In genomic region chr3:104402902-104403301, GRCh38 we compare ENCODE assay signal across 31 cellular contexts.
"Had no signal": no experiment of that assay in that cellular context is flagged by ENCODE, and none has a peak within 500 bp of the region (broad histone marks: within the 10 kb centered on the region; RNA-seq: fewer than 3 reads in every experiment).

No MANE protein-coding gene starts in this region.

- FAIRE-seq: endometrium, endothelial cell of umbilical vein had no signal

- H3K27ac ChIP-seq: ascending aorta, breast epithelium, cardiac muscle cell, colonic mucosa, epithelial cell of prostate, esophagus squamous epithelium had no signal

- H3K4me3 ChIP-seq: ascending aorta, breast epithelium, cardiac muscle cell, colonic mucosa, esophagus squamous epithelium had no signal

- DNase-seq: activated CD4-positive, alpha-beta memory T cell treated with anti-CD3 and anti-CD28 coated beads for 36 hours; activated CD4-positive, alpha-beta T cell treated with anti-CD3 and anti-CD28 coated beads for 36 hours; activated CD4-positive, alpha-beta T cell treated with anti-CD3 and anti-CD28 coated beads, Interleukin-2, amount 10 ng/mL, durations not matched to agents 24 days and 14 days; activated CD4-positive, CD25-positive, alpha-beta regulatory T cell; activated CD4-positive, CD25-positive, alpha-beta regulatory T cell treated with anti-CD3 and anti-CD28 coated beads, Interleukin-2, amount 50 U/mL, for 72 hours; activated CD8-positive, alpha-beta memory T cell treated with anti-CD3 and anti-CD28 coated beads, Interleukin-2, amount 10 ng/mL, durations not matched to agents 7 days and 5 days; activated CD8-positive, alpha-beta memory T cell treated with anti-CD3 and anti-CD28 coated beads, Interleukin-2, amount 50 U/mL, for 4 hours; activated CD8-positive, alpha-beta T cell treated with anti-CD3 and anti-CD28 coated beads, Interleukin-2, amount 10 ng/mL, durations not matched to agents 7 days and 5 days; activated gamma-delta T cell; activated naive CD4-positive, alpha-beta T cell; activated naive CD4-positive, alpha-beta T cell treated with anti-CD3 and anti-CD28 coated beads, Interleukin-2, amount 10 ng/mL, durations not matched to agents 7 days and 5 days; activated naive CD8-positive, alpha-beta T cell treated with anti-CD3 and anti-CD28 coated beads, Interleukin-2, amount 10 ng/mL, durations not matched to agents 7 days and 5 days; activated T-cell treated with anti-CD3 and anti-CD28 coated beads for 4 hours; activated T-cell treated with anti-CD3 and anti-CD28 coated beads, Interleukin-2, amount 50 U/mL, for 24 hours; activated T-cell treated with anti-CD3 and anti-CD28 coated beads, Interleukin-2, amount 50 U/mL, for 72 hours; central memory CD4-positive, alpha-beta T cell; cerebellar nuclear complex; colonic mucosa; effector CD8-positive, alpha-beta T cell; esophagus squamous epithelium; foreskin melanocyte; head of caudate nucleus; T-helper 2 cell had no signal

- H3K27ac Mint-ChIP-seq: activated CD4-positive, alpha-beta memory T cell treated with anti-CD3 and anti-CD28 coated beads for 36 hours; activated CD4-positive, alpha-beta T cell treated with anti-CD3 and anti-CD28 coated beads for 36 hours; activated CD4-positive, alpha-beta T cell treated with anti-CD3 and anti-CD28 coated beads, Interleukin-2, amount 10 ng/mL, durations not matched to agents 24 days and 14 days; activated CD8-positive, alpha-beta memory T cell treated with anti-CD3 and anti-CD28 coated beads, Interleukin-2, amount 10 ng/mL, durations not matched to agents 7 days and 5 days; activated CD8-positive, alpha-beta T cell treated with anti-CD3 and anti-CD28 coated beads, Interleukin-2, amount 10 ng/mL, durations not matched to agents 7 days and 5 days; activated naive CD4-positive, alpha-beta T cell treated with anti-CD3 and anti-CD28 coated beads, Interleukin-2, amount 10 ng/mL, durations not matched to agents 7 days and 5 days; activated naive CD4-positive, alpha-beta T cell treated with anti-CD3 and anti-CD28 coated beads, Interleukin-2, amount 50 U/mL, for 72 hours; activated naive CD8-positive, alpha-beta T cell treated with anti-CD3 and anti-CD28 coated beads, Interleukin-2, amount 10 ng/mL, durations not matched to agents 7 days and 5 days; activated T-cell treated with anti-CD3 and anti-CD28 coated beads, Interleukin-2, amount 50 U/mL, for 24 hours; activated T-cell treated with anti-CD3 and anti-CD28 coated beads, Interleukin-2, amount 50 U/mL, for 72 hours; brain had no signal

- H3K9me3 ChIP-seq: ascending aorta, colonic mucosa had no signal

- ATAC-seq: activated CD4-positive, alpha-beta T cell treated with anti-CD3 and anti-CD28 coated beads for 36 hours; activated CD8-positive, alpha-beta memory T cell treated with anti-CD3 and anti-CD28 coated beads, Interleukin-2, amount 10 ng/mL, durations not matched to agents 7 days and 5 days; activated CD8-positive, alpha-beta T cell treated with anti-CD3 and anti-CD28 coated beads, Interleukin-2, amount 10 ng/mL, durations not matched to agents 7 days and 5 days; activated naive CD4-positive, alpha-beta T cell treated with anti-CD3 and anti-CD28 coated beads, Interleukin-2, amount 50 U/mL, for 72 hours; activated T-cell treated with anti-CD3 and anti-CD28 coated beads, Interleukin-2, amount 50 U/mL, for 72 hours had no signal

- H3K27me3 ChIP-seq: ascending aorta, breast epithelium, cardiac muscle cell, colonic mucosa, esophagus squamous epithelium had no signal

- H3K4me3 Mint-ChIP-seq: activated CD4-positive, alpha-beta memory T cell treated with anti-CD3 and anti-CD28 coated beads for 36 hours; activated CD4-positive, alpha-beta T cell treated with anti-CD3 and anti-CD28 coated beads for 36 hours; activated CD4-positive, alpha-beta T cell treated with anti-CD3 and anti-CD28 coated beads, Interleukin-2, amount 10 ng/mL, durations not matched to agents 24 days and 14 days; activated CD8-positive, alpha-beta memory T cell treated with anti-CD3 and anti-CD28 coated beads, Interleukin-2, amount 10 ng/mL, durations not matched to agents 7 days and 5 days; activated CD8-positive, alpha-beta T cell treated with anti-CD3 and anti-CD28 coated beads, Interleukin-2, amount 10 ng/mL, durations not matched to agents 7 days and 5 days; activated naive CD4-positive, alpha-beta T cell treated with anti-CD3 and anti-CD28 coated beads, Interleukin-2, amount 10 ng/mL, durations not matched to agents 7 days and 5 days; activated naive CD8-positive, alpha-beta T cell treated with anti-CD3 and anti-CD28 coated beads, Interleukin-2, amount 10 ng/mL, durations not matched to agents 7 days and 5 days; activated T-cell treated with anti-CD3 and anti-CD28 coated beads, Interleukin-2, amount 50 U/mL, for 24 hours; activated T-cell treated with anti-CD3 and anti-CD28 coated beads, Interleukin-2, amount 50 U/mL, for 72 hours; brain had no signal

- H3K27me3 Mint-ChIP-seq: activated CD4-positive, alpha-beta memory T cell treated with anti-CD3 and anti-CD28 coated beads for 36 hours; activated CD4-positive, alpha-beta T cell treated with anti-CD3 and anti-CD28 coated beads for 36 hours; activated CD4-positive, alpha-beta T cell treated with anti-CD3 and anti-CD28 coated beads, Interleukin-2, amount 10 ng/mL, durations not matched to agents 24 days and 14 days; activated CD8-positive, alpha-beta memory T cell treated with anti-CD3 and anti-CD28 coated beads, Interleukin-2, amount 10 ng/mL, durations not matched to agents 7 days and 5 days; activated naive CD4-positive, alpha-beta T cell treated with anti-CD3 and anti-CD28 coated beads, Interleukin-2, amount 10 ng/mL, durations not matched to agents 7 days and 5 days; activated naive CD8-positive, alpha-beta T cell treated with anti-CD3 and anti-CD28 coated beads, Interleukin-2, amount 10 ng/mL, durations not matched to agents 7 days and 5 days; activated T-cell treated with anti-CD3 and anti-CD28 coated beads, Interleukin-2, amount 50 U/mL, for 24 hours had no signal

- H3K4me1 ChIP-seq: ascending aorta, breast epithelium, colonic mucosa, esophagus squamous epithelium had no signal

- H3K36me3 ChIP-seq: ascending aorta, breast epithelium, cardiac muscle cell, colonic mucosa, esophagus squamous epithelium had no signal

- H3K36me3 Mint-ChIP-seq: activated CD4-positive, alpha-beta memory T cell treated with anti-CD3 and anti-CD28 coated beads for 36 hours; activated CD8-positive, alpha-beta memory T cell treated with anti-CD3 and anti-CD28 coated beads, Interleukin-2, amount 10 ng/mL, durations not matched to agents 7 days and 5 days; activated naive CD4-positive, alpha-beta T cell treated with anti-CD3 and anti-CD28 coated beads, Interleukin-2, amount 10 ng/mL, durations not matched to agents 7 days and 5 days; activated naive CD4-positive, alpha-beta T cell treated with anti-CD3 and anti-CD28 coated beads, Interleukin-2, amount 50 U/mL, for 72 hours; activated naive CD8-positive, alpha-beta T cell treated with anti-CD3 and anti-CD28 coated beads, Interleukin-2, amount 10 ng/mL, durations not matched to agents 7 days and 5 days; brain had no signal

- H3K9me3 Mint-ChIP-seq: activated naive CD4-positive, alpha-beta T cell treated with anti-CD3 and anti-CD28 coated beads, Interleukin-2, amount 10 ng/mL, durations not matched to agents 7 days and 5 days had no signal

- H3K4me1 Mint-ChIP-seq: activated CD4-positive, alpha-beta T cell treated with anti-CD3 and anti-CD28 coated beads for 36 hours; activated CD4-positive, alpha-beta T cell treated with anti-CD3 and anti-CD28 coated beads, Interleukin-2, amount 10 ng/mL, durations not matched to agents 24 days and 14 days; activated CD8-positive, alpha-beta memory T cell treated with anti-CD3 and anti-CD28 coated beads, Interleukin-2, amount 10 ng/mL, durations not matched to agents 7 days and 5 days; activated naive CD4-positive, alpha-beta T cell treated with anti-CD3 and anti-CD28 coated beads, Interleukin-2, amount 10 ng/mL, durations not matched to agents 7 days and 5 days; activated naive CD8-positive, alpha-beta T cell treated with anti-CD3 and anti-CD28 coated beads, Interleukin-2, amount 10 ng/mL, durations not matched to agents 7 days and 5 days; brain had no signal
